ENCODE assay signal across 24 cellular contexts in the genomic region with DNA sequence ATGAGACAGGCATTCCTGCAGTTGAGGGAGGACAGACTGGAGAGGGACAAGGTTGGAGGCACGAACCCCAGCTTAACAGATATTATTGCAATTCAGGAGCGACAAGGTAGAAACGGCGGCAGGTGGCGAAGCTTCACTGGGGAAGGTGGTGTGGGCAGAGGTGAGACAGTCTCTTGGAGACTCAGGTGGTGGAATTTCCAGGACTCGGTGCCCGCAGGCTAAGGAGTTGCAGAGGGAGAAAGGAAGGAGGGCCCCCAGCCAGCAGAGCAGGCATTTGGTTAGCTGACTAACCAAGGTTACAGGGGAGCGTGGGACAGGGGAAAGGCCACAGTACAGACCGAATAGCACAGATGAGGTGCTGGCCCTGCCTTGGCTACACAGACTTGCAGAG. TPM values are rescaled to one million over a fixed set of nuclear protein-coding genes. Genes with fewer than 3 reads are reported as not detected.
DNase-seq lines count a peak whose midpoint lies in the region; ATAC-seq and TF ChIP-seq lines count a peak whose summit lies in the region.
"Had no signal": no experiment of that assay in that cellular context is flagged by ENCODE, and none has a peak within 500 bp of the region (broad histone marks: within the 10 kb centered on the region; RNA-seq: fewer than 3 reads in every experiment).

No MANE protein-coding gene starts in this region.

- WGBS in gastroesophageal sphincter (ENCODE audit: low coverage in 1 of 2), 2 donors, result 50 to 76% methylated on average over 1 to 8 of the region's 9 CpGs
- WGBS in trophoblast cell (ENCODE audit: extremely low coverage, insufficient coverage, insufficient read length), result no CpG with 5 or more reads among the region's 9 CpGs
- 90% methylated on average over 9 of the region's 9 CpGs for whole genome bisulfite sequencing in prostate gland

- no peak for TF ChIP-seq POLR2A in gastroesophageal sphincter (IDR thresholded peaks at IDR 0.05)
- no peak for TF ChIP-seq POLR2A in prostate gland (IDR thresholded peaks at IDR 0.05)

- peaks cover 4% of the 10 kb centered on the region for H3K79me1 ChIP-seq in trophoblast cell (ENCODE audit: low read length)

- H3K36me3 Mint-ChIP-seq in neural progenitor cell, result no peaks in the 10 kb centered on the region
- peaks cover 1% of the 10 kb centered on the region for H3K36me3 Mint-ChIP-seq in activated naive CD8-positive, alpha-beta T cell treated with anti-CD3 and anti-CD28 coated beads, Interleukin-2, amount 50 U/mL, for 24 hours (ENCODE audit: low read depth)

- H3F3A ChIP-seq in neural progenitor cell (ENCODE audit: low read depth), result peaks cover 56% of the 10 kb centered on the region

- DNase-seq in GM12865 (ENCODE audit: low read depth) (no peak), WERI-Rb-1 (no peak), trophoblast cell (peak; percentile 96), neural progenitor cell (ENCODE audit: low spot score) (no peak), prostate gland (ENCODE audit: low spot score) (no peak), COLO829 (ENCODE audit: low spot score) (no peak)
- DNase-seq in activated naive CD8-positive, alpha-beta T cell treated with anti-CD3 and anti-CD28 coated beads, Interleukin-2, amount 50 U/mL, for 24 hours, result no peak
- DNase-seq: activated CD4-positive, alpha-beta T cell treated with anti-CD3 and anti-CD28 coated beads for 4 hours; activated T-cell treated with anti-CD3 and anti-CD28 coated beads, Interleukin-2, amount 50 U/mL, for 4 hours; DMS79; effector CD4-positive, alpha-beta T cell; foreskin keratinocyte; GF-D8; IMR-90; left cardiac atrium; NCI-H1048; NCI-H1694 treated with DMSO at 0.1 percent for 48 hours; SK-N-SH; T-helper 17 cell had no signal

- H3K36me3 ChIP-seq in WERI-Rb-1 (peaks cover 25% of the 10 kb centered on the region), gastroesophageal sphincter (no peaks in the 10 kb centered on the region), trophoblast cell (ENCODE audit: control insufficient read depth in 1 of 2, insufficient read depth in 2 of 2, low read length in 2 of 2) (no peaks in the 10 kb centered on the region), neural progenitor cell (no peaks in the 10 kb centered on the region), prostate gland (no peaks in the 10 kb centered on the region)
- H3K36me3 ChIP-seq: BLaER1 had no signal

- H3K27ac ChIP-seq in WERI-Rb-1, result peak overlapping the region; percentile 25
- H3K27ac ChIP-seq in gastroesophageal sphincter, result peak overlapping the region in 3 of 4 donors; percentile 48 to 88 (median 74)
- H3K27ac ChIP-seq in trophoblast cell (ENCODE audit: low read depth, low read length), result no peak overlapping the region
- H3K27ac ChIP-seq in neural progenitor cell, result no peak overlapping the region
- peak overlapping the region in 1 of 2 donors; percentile 90 for H3K27ac ChIP-seq in prostate gland
- H3K27ac ChIP-seq: BLaER1, foreskin keratinocyte, skin epidermis, tibial nerve had no signal

- no peak for ATAC-seq in gastroesophageal sphincter
- ATAC-seq in activated naive CD8-positive, alpha-beta T cell treated with anti-CD3 and anti-CD28 coated beads, Interleukin-2, amount 50 U/mL, for 24 hours, result no peak
- ATAC-seq: activated T-cell treated with anti-CD3 and anti-CD28 coated beads, Interleukin-2, amount 50 U/mL, for 4 hours; esophagus mucosa; foreskin keratinocyte; left cardiac atrium; T-helper 17 cell had no signal

- H4K20me1 ChIP-seq in neural progenitor cell (ENCODE audit: low read depth), result no peaks in the 10 kb centered on the region
- H4K20me1 ChIP-seq: BLaER1 had no signal

- intact Hi-C loops in prostate gland (cut with DNase I), result loop anchor here (5.0 kb wide), 1 partner anchor 35 kb away; no protein-coding TSS in a partner anchor

- peaks cover 0 to 67% (median 23%) of the 10 kb centered on the region in 3 donors for H3K4me1 ChIP-seq in gastroesophageal sphincter
- peaks cover 9 to 16% of the 10 kb centered on the region in 2 experiments for H3K4me1 ChIP-seq in trophoblast cell (ENCODE audit: control insufficient read depth in 1 of 2, insufficient read depth in 2 of 2, low read length in 2 of 2)
- H3K4me1 ChIP-seq in neural progenitor cell, result peaks cover 44% of the 10 kb centered on the region
- peaks cover 6% of the 10 kb centered on the region for H3K4me1 ChIP-seq in prostate gland (replicated peaks)
- H3K4me1 ChIP-seq: foreskin keratinocyte had no signal

- no peak overlapping the region for H4K91ac ChIP-seq in trophoblast cell (ENCODE audit: low read depth, low read length)

- no peak overlapping the region for H3K14ac ChIP-seq in trophoblast cell (ENCODE audit: low read length)

- peaks cover 7% of the 10 kb centered on the region for H3K9me3 Mint-ChIP-seq in neural progenitor cell
- no peaks in the 10 kb centered on the region for H3K9me3 Mint-ChIP-seq in activated naive CD8-positive, alpha-beta T cell treated with anti-CD3 and anti-CD28 coated beads, Interleukin-2, amount 50 U/mL, for 24 hours

- H3K4ac ChIP-seq in trophoblast cell (ENCODE audit: low read depth, low read length), result no peak overlapping the region

- H4K12ac ChIP-seq in trophoblast cell (ENCODE audit: low read depth, low read length), result no peak overlapping the region

- TF ChIP-seq CTCF in GM12865 (IDR thresholded peaks at IDR 0.05; ENCODE audit: insufficient read depth, low read depth, low read length, missing control alignments), result no peak
- TF ChIP-seq CTCF in WERI-Rb-1 (IDR thresholded peaks at IDR 0.05; ENCODE audit: low read depth, low read length), result no peak
- no peak for TF ChIP-seq CTCF in gastroesophageal sphincter (IDR thresholded peaks at IDR 0.05)
- no peak for TF ChIP-seq CTCF in neural progenitor cell (IDR thresholded peaks at IDR 0.05)
- no peak for TF ChIP-seq CTCF in prostate gland (IDR thresholded peaks at IDR 0.05)

- H3K9me3 ChIP-seq in WERI-Rb-1 (ENCODE audit: severe bottlenecking) (no peaks in the 10 kb centered on the region), gastroesophageal sphincter (no peaks in the 10 kb centered on the region), trophoblast cell (ENCODE audit: insufficient read depth, low read depth, low read length) (peaks cover 2% of the 10 kb centered on the region), neural progenitor cell (ENCODE audit: low read depth) (no peaks in the 10 kb centered on the region), prostate gland (no peaks in the 10 kb centered on the region)
- H3K9me3 ChIP-seq: SK-N-SH, tibial nerve had no signal

- no peak for TF ChIP-seq EP300 in gastroesophageal sphincter (IDR thresholded peaks at IDR 0.05)

- H3K9ac ChIP-seq in trophoblast cell (ENCODE audit: low read length) (no peak overlapping the region), neural progenitor cell (no peak overlapping the region)
- H3K9ac ChIP-seq: BLaER1, SK-N-SH had no signal

- H2AK5ac ChIP-seq in trophoblast cell (ENCODE audit: low read length), result no peak overlapping the region

- H3K27me3 Mint-ChIP-seq in neural progenitor cell (ENCODE audit: insufficient read depth, low read depth), result peaks cover 14% of the 10 kb centered on the region
- peaks cover 47% of the 10 kb centered on the region for H3K27me3 Mint-ChIP-seq in activated naive CD8-positive, alpha-beta T cell treated with anti-CD3 and anti-CD28 coated beads, Interleukin-2, amount 50 U/mL, for 24 hours

- H4K8ac ChIP-seq in trophoblast cell (ENCODE audit: low read depth, low read length), result no peak overlapping the region

- H2BK5ac ChIP-seq in trophoblast cell (ENCODE audit: low read depth, low read length, poor library complexity), result no peak overlapping the region

- no peaks in the 10 kb centered on the region for H3K27me3 ChIP-seq in WERI-Rb-1 (ENCODE audit: insufficient read depth, low read depth, severe bottlenecking)
- no peaks in the 10 kb centered on the region for H3K27me3 ChIP-seq in gastroesophageal sphincter
- no peaks in the 10 kb centered on the region for H3K27me3 ChIP-seq in trophoblast cell (ENCODE audit: insufficient read depth, low read length)
- no peaks in the 10 kb centered on the region for H3K27me3 ChIP-seq in neural progenitor cell
- H3K27me3 ChIP-seq in prostate gland (replicated peaks; ENCODE audit: insufficient read depth), result no peaks in the 10 kb centered on the region

- H3K4me3 ChIP-seq in GM12865 (ENCODE audit: low read depth, low read length) (peak overlapping the region; percentile 65), WERI-Rb-1 (ENCODE audit: low read depth, low read length) (no peak overlapping the region), gastroesophageal sphincter (no peak overlapping the region), trophoblast cell (ENCODE audit: low read depth, low read length) (no peak overlapping the region), neural progenitor cell (no peak overlapping the region), prostate gland (peak overlapping the region in 1 of 2 donors; percentile 67)
- H3K4me3 ChIP-seq: BLaER1, skin epidermis, tibial nerve had no signal

- H3K4me3 Mint-ChIP-seq in neural progenitor cell, result no peak overlapping the region
- H3K4me3 Mint-ChIP-seq in activated naive CD8-positive, alpha-beta T cell treated with anti-CD3 and anti-CD28 coated beads, Interleukin-2, amount 50 U/mL, for 24 hours, result no peak overlapping the region
- H3K4me3 Mint-ChIP-seq: activated T-cell treated with anti-CD3 and anti-CD28 coated beads, Interleukin-2, amount 50 U/mL, for 4 hours had no signal

- no peak overlapping the region for H3K4me2 ChIP-seq in trophoblast cell (ENCODE audit: low read length)
- no peak overlapping the region for H3K4me2 ChIP-seq in neural progenitor cell
- H3K4me2 ChIP-seq: BLaER1, SK-N-SH had no signal

- H2AFZ ChIP-seq in trophoblast cell (ENCODE audit: insufficient read depth, low read length, poor library complexity) (no peak overlapping the region), neural progenitor cell (replicated peaks) (no peak overlapping the region)

- H3K79me2 ChIP-seq in trophoblast cell (ENCODE audit: control insufficient read depth, insufficient read depth, low read length, poor library complexity) (no peaks in the 10 kb centered on the region), neural progenitor cell (ENCODE audit: low read depth) (peaks cover 70% of the 10 kb centered on the region)

- H3K18ac ChIP-seq in trophoblast cell (ENCODE audit: low read length), result no peak overlapping the region

- H3K27ac Mint-ChIP-seq in neural progenitor cell, result no peak overlapping the region
- H3K27ac Mint-ChIP-seq in activated naive CD8-positive, alpha-beta T cell treated with anti-CD3 and anti-CD28 coated beads, Interleukin-2, amount 50 U/mL, for 24 hours, result no peak overlapping the region
- H3K27ac Mint-ChIP-seq: T-helper 17 cell had no signal

- H2BK12ac ChIP-seq in trophoblast cell (ENCODE audit: low read length), result no peak overlapping the region

- no peak overlapping the region for H3K23ac ChIP-seq in trophoblast cell (ENCODE audit: low read length)

- peaks cover 30% of the 10 kb centered on the region for H3K4me1 Mint-ChIP-seq in neural progenitor cell
- H3K4me1 Mint-ChIP-seq in activated naive CD8-positive, alpha-beta T cell treated with anti-CD3 and anti-CD28 coated beads, Interleukin-2, amount 50 U/mL, for 24 hours, result peaks cover 7% of the 10 kb centered on the region

- H2BK120ac ChIP-seq in trophoblast cell (ENCODE audit: insufficient read depth, low read length, poor library complexity), result no peak overlapping the region

RNA-seq across cellular contexts. Expression of gene FAM174B, which starts 3.0 kb away (rescaled TPM):
- 10 to 100 TPM in 3 of 4 donors, 1 to 10 TPM in 1; 9.2 to 15.5 (median 13.3) TPM for total RNA-seq in gastroesophageal sphincter
- 4.7 and 5.0 TPM in 2 replicates for polyA plus RNA-seq in trophoblast cell (2013)
- 8.6 and 10.1 TPM in 2 replicates for total RNA-seq in neural progenitor cell (ENCODE audit: low replicate concordance)
- 100 to 1,000 TPM in 1 of 2 donors, 10 to 100 TPM in 1; 32.0 to 183 TPM for total RNA-seq in prostate gland

Comparison
In these comparisons a context has a peak if more than half of its experiments do, and no peak if none do; other contexts are left out.
1. DNase-seq: peak in trophoblast cell (2 of 2); none in GM12865 (single experiment), WERI-Rb-1 (single experiment), neural progenitor cell (single experiment), activated naive CD8-positive, alpha-beta T cell treated with anti-CD3 and anti-CD28 coated beads, Interleukin-2, amount 50 U/mL, for 24 hours (single experiment), prostate gland (single experiment) and COLO829 (single experiment).
2. H3K27ac ChIP-seq: peak in WERI-Rb-1 (single experiment) and gastroesophageal sphincter (3 of 4); none in trophoblast cell (single experiment) and neural progenitor cell (single experiment).